ENCODE assay signal across 1 cellular context in the genomic region with DNA sequence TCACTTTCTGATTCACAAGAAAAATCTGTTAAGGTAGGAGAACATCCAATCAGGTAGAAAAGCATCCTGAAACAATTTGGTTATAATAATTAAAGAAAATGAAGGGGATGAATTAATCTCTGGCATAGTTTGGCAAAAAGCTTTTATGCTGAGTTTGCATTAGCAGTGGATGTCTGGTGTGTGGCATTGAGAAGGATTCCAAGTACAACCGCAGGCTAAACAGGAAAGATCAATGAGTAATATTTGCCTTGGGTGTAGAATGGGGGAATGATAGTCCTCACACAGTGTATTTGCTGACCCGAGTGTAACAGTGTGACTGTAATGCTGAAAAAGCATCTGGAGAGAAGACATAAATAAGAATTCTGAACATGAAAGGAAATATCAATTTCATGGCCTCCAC.
TF ChIP-seq lines count a peak whose summit lies in the region.

No MANE protein-coding gene starts in this region.

TF ChIP-seq in H1, 55 proteins besides CTCF, POLR2A, EP300 and RAD21:
- TF ChIP-seq JUN (IDR thresholded peaks at IDR 0.05; ENCODE audit: low read depth, low read length) (no peak), MAFK (IDR thresholded peaks at IDR 0.05; ENCODE audit: low read depth, low read length) (0 out of 2 replicates have a peak, but pooled peaks have one; percentile 24)
